ENCODE assay signal across 8 cellular contexts in the genomic region with DNA sequence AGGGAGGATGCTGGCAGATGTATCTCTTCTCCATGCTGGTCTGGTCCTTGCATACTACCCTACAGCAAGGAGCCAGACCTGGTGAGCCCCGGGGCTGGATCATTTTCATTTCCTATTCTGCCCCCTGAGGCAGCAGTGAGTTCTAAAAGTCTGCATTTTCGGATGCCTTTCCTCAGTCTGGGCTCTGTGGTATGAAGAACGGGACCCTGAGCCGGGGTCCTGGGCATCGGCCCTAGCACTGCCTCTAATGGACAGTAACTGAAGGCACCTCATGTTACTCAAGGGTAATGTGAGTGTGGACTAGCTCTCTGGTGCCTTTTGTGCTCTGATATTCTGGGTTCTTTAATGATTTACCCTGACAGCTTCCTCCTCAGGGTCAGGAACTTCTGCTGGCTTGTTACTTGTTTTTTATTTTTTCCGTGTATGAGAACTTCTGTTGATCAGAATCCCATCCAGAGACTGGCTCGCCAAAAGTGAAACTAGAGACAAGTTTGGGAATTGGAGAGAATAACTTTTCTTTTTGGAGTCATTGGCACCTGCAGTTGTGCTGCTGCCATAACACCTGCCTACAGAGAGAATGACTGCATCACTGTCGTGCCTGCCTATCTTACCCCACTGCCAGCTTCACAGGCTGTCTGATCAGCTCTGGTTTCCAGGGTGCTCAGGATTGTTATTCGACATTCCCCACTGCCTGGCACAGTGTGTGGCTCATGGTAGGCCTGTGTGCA.
DNase-seq lines count a peak whose midpoint lies in the region; ATAC-seq and TF ChIP-seq lines count a peak whose summit lies in the region.

No MANE protein-coding gene starts in this region.

- H3K9ac ChIP-seq in mammary epithelial cell (ENCODE audit: insufficient read depth, low read length), result no peak overlapping the region

- no peaks in the 10 kb centered on the region for H3K27me3 ChIP-seq in breast epithelium
- no peaks in the 10 kb centered on the region for H3K27me3 ChIP-seq in mammary epithelial cell (ENCODE audit: insufficient read depth, low read length)
- no peaks in the 10 kb centered on the region for H3K27me3 ChIP-seq in right lobe of liver
- peaks cover 3% of the 10 kb centered on the region for H3K27me3 ChIP-seq in vagina

- H3K4me1 ChIP-seq in breast epithelium (peaks cover 13 to 23% of the 10 kb centered on the region in 2 donors), mammary epithelial cell (ENCODE audit: insufficient read depth, low read length) (no peaks in the 10 kb centered on the region), right lobe of liver (peaks cover 5 to 36% (median 17%) of the 10 kb centered on the region in 4 donors), vagina (peaks cover 50% of the 10 kb centered on the region)

- peak overlapping the region in 1 of 3 donors; percentile 14 for H3K4me3 ChIP-seq in breast epithelium
- no peak overlapping the region for H3K4me3 ChIP-seq in mammary epithelial cell (replicated peaks in 1 of 3; ENCODE audit: insufficient read depth in 1 of 3, low read depth in 2 of 3, low read length in 3 of 3)
- H3K4me3 ChIP-seq in right lobe of liver, result no peak overlapping the region
- H3K4me3 ChIP-seq in vagina, result no peak overlapping the region

- H3K36me3 ChIP-seq in breast epithelium, result no peaks in the 10 kb centered on the region
- H3K36me3 ChIP-seq in mammary epithelial cell (ENCODE audit: insufficient read depth, low read length), result peaks cover 2% of the 10 kb centered on the region
- H3K36me3 ChIP-seq in right lobe of liver, result no peaks in the 10 kb centered on the region
- H3K36me3 ChIP-seq in vagina, result no peaks in the 10 kb centered on the region

- H4K20me1 ChIP-seq in mammary epithelial cell (ENCODE audit: insufficient read depth, low read length), result no peaks in the 10 kb centered on the region

- ATAC-seq in right lobe of liver, result peak; percentile 71 to 78 (median 74)

- intact Hi-C loops in breast epithelium (cut with DNase I; ENCODE audit: low total_unique reads) (loop anchor here (10.0 kb wide), 1 partner anchor 59 kb away; the partner anchor contains the start of gene SUSD6), mammary epithelial cell (cut with micrococcal nuclease) (no loop called here), right lobe of liver (cut with DNase I) (no loop called here), vagina (cut with DNase I) (no loop called here)

- TF ChIP-seq CTCF in breast epithelium (IDR thresholded peaks at IDR 0.05) (no peak), mammary epithelial cell (conservative IDR thresholded peaks at IDR 0.05 in 1 of 2, IDR thresholded peaks at IDR 0.05 in 1 of 2; ENCODE audit: extremely low read depth in 1 of 2, insufficient read depth in 1 of 2, low read depth in 1 of 2, low read length in 2 of 2) (no peak), right lobe of liver (IDR thresholded peaks at IDR 0.05) (no peak), vagina (IDR thresholded peaks at IDR 0.05) (no peak)

- dilution Hi-C loops in mammary epithelial cell (cut with HindIII; ENCODE audit: low sequenced_read_pairs), result no loop called here

- BruUV-seq in mammary epithelial cell (replicated peaks; lab: Mats Ljungman, UMichigan), result no TSS peak

- DNase-seq in breast epithelium (ENCODE audit: low spot score in 2 of 2) (no peak), mammary epithelial cell (no peak), right lobe of liver (no peak), vagina (ENCODE audit: extremely low spot score in 2 of 2) (no peak), CD1c-positive myeloid dendritic cell (ENCODE audit: extremely low spot score) (no peak), mesenteric fat pad (ENCODE audit: low spot score) (no peak)
- DNase-seq in activated T-cell treated with anti-CD3 and anti-CD28 coated beads, Interleukin-2, amount 50 U/mL, for 48 hours, result peak; percentile 49 to 51
- no peak for DNase-seq in stimulated activated CD4-positive, alpha-beta T cell treated with anti-CD3 and anti-CD28 coated beads, Interleukin-12 subunit alpha, Interleukin-12 subunit beta, amount 100 ng/mL, for 4 hours

- in situ Hi-C loops in mammary epithelial cell (cut with MboI; ENCODE audit: low sequenced_read_pairs in 2 of 2), result no loop called here

- no peaks in the 10 kb centered on the region for H3K9me3 ChIP-seq in breast epithelium
- no peaks in the 10 kb centered on the region for H3K9me3 ChIP-seq in mammary epithelial cell (replicated peaks; ENCODE audit: insufficient read depth, low read length)
- no peaks in the 10 kb centered on the region for H3K9me3 ChIP-seq in right lobe of liver
- no peaks in the 10 kb centered on the region for H3K9me3 ChIP-seq in vagina

- H2AFZ ChIP-seq in mammary epithelial cell (ENCODE audit: low read depth, low read length), result no peak overlapping the region

- TF ChIP-seq POLR2A in breast epithelium (IDR thresholded peaks at IDR 0.05) (no peak), right lobe of liver (IDR thresholded peaks at IDR 0.05) (no peak), vagina (IDR thresholded peaks at IDR 0.05) (no peak)

- no peak overlapping the region for H3K4me2 ChIP-seq in mammary epithelial cell (ENCODE audit: insufficient read depth, low read depth, low read length)

- 59% methylated on average over 8 of the region's 9 CpGs for WGBS in mammary epithelial cell (ENCODE audit: low coverage, missing lambda C conversion rate)
- WGBS in right lobe of liver (ENCODE audit: insufficient coverage, low coverage, low lambda C conversion rate, missing lambda C conversion rate), result 24% methylated on average over 8 of the region's 9 CpGs

- CTCF ChIA-PET in mammary epithelial cell (lab: Charles Lee; ENCODE audit: low non-redundant PET), result interaction anchor here (0.6 kb wide), 1 partner anchor 47 kb away, joined by 4 read pairs; no protein-coding TSS in a partner anchor

- H3K79me2 ChIP-seq in mammary epithelial cell (ENCODE audit: insufficient read depth, low read length), result peaks cover 93% of the 10 kb centered on the region

- H3K27ac ChIP-seq in breast epithelium (peak overlapping the region; percentile 75 to 79), mammary epithelial cell (ENCODE audit: insufficient read depth, low read depth, low read length) (no peak overlapping the region), right lobe of liver (peak overlapping the region; percentile 52 to 66 (median 61)), vagina (peak overlapping the region; percentile 49)

Comparison
In these comparisons a context has a peak if more than half of its experiments do, and no peak if none do; other contexts are left out.
1. DNase-seq: peak in activated T-cell treated with anti-CD3 and anti-CD28 coated beads, Interleukin-2, amount 50 U/mL, for 48 hours (2 of 2); none in breast epithelium (0 of 2), mammary epithelial cell (single experiment), right lobe of liver (0 of 3), vagina (0 of 2), CD1c-positive myeloid dendritic cell (single experiment), stimulated activated CD4-positive, alpha-beta T cell treated with anti-CD3 and anti-CD28 coated beads, Interleukin-12 subunit alpha, Interleukin-12 subunit beta, amount 100 ng/mL, for 4 hours (single experiment) and mesenteric fat pad (single experiment).